ENCODE assay signal across 20 cellular contexts in the genomic region with DNA sequence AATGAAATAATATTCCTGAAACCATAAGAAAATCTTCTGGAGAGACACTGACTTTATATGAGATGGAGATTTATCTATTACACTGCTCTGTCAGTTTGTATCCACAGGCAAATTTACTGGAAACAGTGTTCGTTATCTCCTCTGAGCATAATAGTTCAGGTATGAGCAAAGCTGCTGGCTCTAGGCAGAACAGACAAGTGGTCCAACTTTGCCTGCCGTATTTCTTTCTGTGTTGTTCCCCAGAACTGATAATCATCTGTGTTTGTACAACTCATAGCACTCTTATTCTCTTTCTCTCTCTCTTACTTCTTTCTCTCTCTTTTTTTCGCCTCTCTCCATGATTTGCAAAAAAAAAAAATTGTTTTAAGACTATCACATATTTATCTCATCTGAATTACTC.
DNase-seq lines count a peak whose midpoint lies in the region; ATAC-seq, FAIRE-seq and TF ChIP-seq lines count a peak whose summit lies in the region.
"Had no signal": no experiment of that assay in that cellular context is flagged by ENCODE, and none has a peak within 500 bp of the region (broad histone marks: within the 10 kb centered on the region; RNA-seq: fewer than 3 reads in every experiment).

No MANE protein-coding gene starts in this region.

- H4K20me1 ChIP-seq in mammary epithelial cell (ENCODE audit: insufficient read depth, low read length) = no peaks in the 10 kb centered on the region
- H4K20me1 ChIP-seq in keratinocyte (ENCODE audit: control insufficient read depth, extremely low read depth, insufficient read depth, low read length) = no peaks in the 10 kb centered on the region

- no peak for ATAC-seq in GM21723 (IDR thresholded peaks at IDR 0.05; ENCODE audit: unreplicated experiment)
- ATAC-seq: GM23338, HCT116 had no signal

- H3K27me3 ChIP-seq in mammary epithelial cell (ENCODE audit: insufficient read depth, low read length) (no peaks in the 10 kb centered on the region), breast epithelium (no peaks in the 10 kb centered on the region), keratinocyte (ENCODE audit: control insufficient read depth, extremely low read depth, insufficient read depth, low read length) (no peaks in the 10 kb centered on the region)

- no peaks in the 10 kb centered on the region for H3K9me3 ChIP-seq in mammary epithelial cell (replicated peaks; ENCODE audit: insufficient read depth, low read length)
- no peaks in the 10 kb centered on the region for H3K9me3 ChIP-seq in breast epithelium
- no peaks in the 10 kb centered on the region for H3K9me3 ChIP-seq in keratinocyte (ENCODE audit: control insufficient read depth, low read depth, low read length)
- H3K9me3 ChIP-seq: Caco-2 had no signal

- H3K27ac ChIP-seq in mammary epithelial cell (ENCODE audit: insufficient read depth, low read depth, low read length) (no peak overlapping the region), breast epithelium (no peak overlapping the region), keratinocyte (ENCODE audit: control insufficient read depth, insufficient read depth, low read length) (no peak overlapping the region)
- H3K27ac ChIP-seq: C4-2B had no signal

- H3K36me3 ChIP-seq in mammary epithelial cell (ENCODE audit: insufficient read depth, low read length) (no peaks in the 10 kb centered on the region), breast epithelium (no peaks in the 10 kb centered on the region), keratinocyte (ENCODE audit: control insufficient read depth in 2 of 2, extremely low read depth in 1 of 2, insufficient read depth in 2 of 2, low read length in 2 of 2) (no peaks in the 10 kb centered on the region)

- H3K4me3 ChIP-seq in mammary epithelial cell (replicated peaks in 1 of 3; ENCODE audit: insufficient read depth in 1 of 3, low read depth in 2 of 3, low read length in 3 of 3) (no peak overlapping the region), breast epithelium (no peak overlapping the region), keratinocyte (ENCODE audit: control insufficient read depth in 2 of 3, extremely low read depth in 1 of 3, insufficient read depth in 2 of 3, low read depth in 1 of 3, low read length in 3 of 3) (no peak overlapping the region)
- H3K4me3 ChIP-seq: GM23338 had no signal

- WGBS in mammary epithelial cell (ENCODE audit: low coverage, missing lambda C conversion rate) = 59% methylated on average over 2 of the region's 3 CpGs

- H3K9ac ChIP-seq in mammary epithelial cell (ENCODE audit: insufficient read depth, low read length) (no peak overlapping the region), keratinocyte (ENCODE audit: control insufficient read depth, extremely low read depth, insufficient read depth, low read length) (no peak overlapping the region)

- CTCF ChIA-PET in mammary epithelial cell (lab: Charles Lee; ENCODE audit: low non-redundant PET) = no interaction called here

- TF ChIP-seq POLR2A in breast epithelium (IDR thresholded peaks at IDR 0.05) = no peak

- BruUV-seq in mammary epithelial cell (replicated peaks; lab: Mats Ljungman, UMichigan) = no TSS peak

- H3K4me2 ChIP-seq in mammary epithelial cell (ENCODE audit: insufficient read depth, low read depth, low read length) = no peak overlapping the region
- no peak overlapping the region for H3K4me2 ChIP-seq in keratinocyte (ENCODE audit: control insufficient read depth, extremely low read depth, insufficient read depth, low read depth, low read length)
- H3K4me2 ChIP-seq: GM23338 had no signal

- no peak for DNase-seq in mammary epithelial cell
- no peak for DNase-seq in breast epithelium (ENCODE audit: low spot score in 2 of 2)
- DNase-seq in NCI-H69 (lab: John Stamatoyannopoulos, UW) = peak; percentile 16
- no peak for DNase-seq in keratinocyte (ENCODE audit: low read depth, low spot score)
- no peak for DNase-seq in OCI-M2 (lab: John Stamatoyannopoulos, UW; ENCODE audit: unreplicated experiment)
- DNase-seq: ACHN; Caco-2; CD4-positive, alpha-beta T cell; H7; HFFc6; IMR-90 had no signal

- H3K79me2 ChIP-seq in mammary epithelial cell (ENCODE audit: insufficient read depth, low read length) = no peaks in the 10 kb centered on the region
- H3K79me2 ChIP-seq in keratinocyte (ENCODE audit: control insufficient read depth, insufficient read depth, low read length) = no peaks in the 10 kb centered on the region

- dilution Hi-C loops in mammary epithelial cell (cut with HindIII; ENCODE audit: low sequenced_read_pairs) = no loop called here
- dilution Hi-C loops in keratinocyte (cut with MboI; ENCODE audit: extremely low pct_ligation_motif_present, low sequenced_read_pairs) = no loop called here

- H3K4me1 ChIP-seq in mammary epithelial cell (ENCODE audit: insufficient read depth, low read length) (no peaks in the 10 kb centered on the region), breast epithelium (no peaks in the 10 kb centered on the region), keratinocyte (ENCODE audit: control insufficient read depth, extremely low read depth, insufficient read depth, low read length) (peaks cover 3% of the 10 kb centered on the region)
- H3K4me1 ChIP-seq: Caco-2 had no signal

- TF ChIP-seq CTCF in mammary epithelial cell (conservative IDR thresholded peaks at IDR 0.05 in 1 of 2, IDR thresholded peaks at IDR 0.05 in 1 of 2; ENCODE audit: extremely low read depth in 1 of 2, insufficient read depth in 1 of 2, low read depth in 1 of 2, low read length in 2 of 2) (no peak), breast epithelium (IDR thresholded peaks at IDR 0.05) (no peak), keratinocyte (optimal IDR thresholded peaks at IDR 0.05 in 1 of 3, IDR thresholded peaks at IDR 0.05 in 1 of 3, conservative IDR thresholded peaks at IDR 0.05 in 1 of 3; ENCODE audit: extremely low read depth in 1 of 3, insufficient read depth in 2 of 3, low read length in 3 of 3) (no peak)

- in situ Hi-C loops in mammary epithelial cell (cut with MboI; ENCODE audit: low sequenced_read_pairs in 2 of 2) = no loop called here

- no peak for FAIRE-seq in keratinocyte (lab: Jason Lieb, UNC)
- FAIRE-seq: D721Med, G401.6, GM12891, GM19239, HTR-8/SVneo had no signal

- intact Hi-C loops in mammary epithelial cell (cut with micrococcal nuclease) (no loop called here), breast epithelium (cut with DNase I; ENCODE audit: low total_unique reads) (no loop called here)

- no peaks in the 10 kb centered on the region for H3K9me1 ChIP-seq in keratinocyte (ENCODE audit: control insufficient read depth, extremely low read depth, insufficient read depth, low read length)

- H2AFZ ChIP-seq in mammary epithelial cell (ENCODE audit: low read depth, low read length) (peak overlapping the region; percentile 44), keratinocyte (ENCODE audit: control insufficient read depth, low read length) (peak overlapping the region; percentile 16)
- H2AFZ ChIP-seq: GM23338 had no signal
